1 cellular context compared by ENCODE assay signal in the genomic region with DNA sequence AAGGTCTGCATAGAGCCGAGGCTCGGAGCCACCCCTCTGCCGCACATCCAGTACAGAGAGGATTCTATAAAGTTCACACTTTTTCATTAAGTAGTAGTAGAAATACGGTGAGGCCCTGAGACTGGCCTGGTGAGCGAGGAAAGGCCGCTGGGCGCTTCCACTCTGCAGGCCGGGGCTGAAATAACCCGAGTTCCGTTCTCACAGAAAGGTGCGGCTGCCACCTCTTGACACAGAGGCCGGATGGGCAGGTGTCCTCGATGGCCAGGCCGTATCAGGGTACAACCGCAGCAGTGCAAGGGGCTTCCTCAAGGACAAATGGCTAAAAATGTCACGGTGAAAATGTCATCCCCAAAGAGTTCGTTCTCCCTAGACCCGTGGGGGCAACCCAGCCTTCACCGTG.
TF ChIP-seq lines count a peak whose summit lies in the region.

No MANE protein-coding gene starts in this region.

TF ChIP-seq in liver, 16 proteins besides CTCF, POLR2A, EP300 and RAD21 (continued from another document):
- TF ChIP-seq REST (IDR thresholded peaks at IDR 0.05) (no peak), TAF1 (conservative IDR thresholded peaks at IDR 0.05) (no peak), RXRA (IDR thresholded peaks at IDR 0.05) (no peak), ZBTB33 (IDR thresholded peaks at IDR 0.05) (no peak), SP1 (IDR thresholded peaks at IDR 0.05) (no peak), FOXA2 (IDR thresholded peaks at IDR 0.05) (no peak), EGR1 (IDR thresholded peaks at IDR 0.05; ENCODE audit: low read depth in 2 of 2) (no peak), ATF3 (IDR thresholded peaks at IDR 0.05) (no peak), HNF4G (IDR thresholded peaks at IDR 0.05) (no peak), YY1 (IDR thresholded peaks at IDR 0.05) (no peak), HNF4A (conservative IDR thresholded peaks at IDR 0.05) (no peak)
